Comparison of ENCODE assay signal across 8 cellular contexts in the genomic region with DNA sequence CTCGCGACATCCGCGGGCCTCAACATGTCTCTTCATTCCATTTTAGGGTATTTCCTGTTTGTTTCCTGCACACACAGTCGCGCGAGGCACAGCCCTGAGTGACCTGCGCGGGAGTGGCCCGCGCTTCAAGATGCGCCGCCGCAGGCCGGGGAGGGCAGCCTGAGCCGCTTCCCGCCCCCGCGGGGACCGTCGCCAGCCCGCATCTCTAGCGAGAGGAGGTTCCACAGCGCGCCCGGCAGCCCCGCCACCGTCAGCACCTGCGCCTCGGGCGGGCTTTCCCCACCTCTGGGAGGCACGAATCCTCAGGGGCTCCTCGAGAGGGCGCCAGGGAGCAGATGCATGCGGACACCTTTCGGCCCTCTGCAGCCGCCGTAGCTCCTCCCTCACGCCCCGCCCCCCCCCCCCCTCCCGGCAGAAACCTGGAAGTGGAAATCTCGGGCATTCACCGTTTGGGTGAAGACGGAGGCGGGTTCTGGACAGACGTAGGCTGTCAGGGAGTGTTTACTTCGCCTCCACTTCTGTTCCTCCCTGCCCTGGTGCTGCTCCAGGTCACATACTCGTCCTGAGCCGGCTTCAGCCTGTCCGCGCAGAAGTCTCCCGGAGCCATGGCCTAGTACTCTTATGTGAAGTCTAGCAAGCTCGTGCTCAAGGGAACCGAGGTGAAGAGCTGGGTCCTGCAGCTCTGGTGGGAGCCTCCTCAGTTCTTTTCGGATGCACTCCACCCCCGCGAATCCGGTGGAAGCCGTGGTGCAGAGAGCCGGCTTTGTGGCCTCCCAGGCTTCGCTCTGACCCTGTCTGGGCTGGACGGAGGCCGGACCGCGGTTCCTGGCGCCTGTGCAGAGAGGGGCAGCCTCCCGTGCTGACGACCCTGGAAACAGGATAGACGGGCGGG.
DNase-seq lines count a peak whose midpoint lies in the region; ATAC-seq and TF ChIP-seq lines count a peak whose summit lies in the region.

No MANE protein-coding gene starts in this region.

- peaks cover 5% of the 10 kb centered on the region for H3K36me3 Mint-ChIP-seq in activated naive CD4-positive, alpha-beta T cell treated with anti-CD3 and anti-CD28 coated beads for 36 hours (ENCODE audit: low read depth)
- peaks cover 2% of the 10 kb centered on the region for H3K36me3 Mint-ChIP-seq in osteocyte (ENCODE audit: unreplicated experiment)

- TF ChIP-seq CTCF in LNCAP (IDR thresholded peaks at IDR 0.05), result peak; percentile 70
- no peak for TF ChIP-seq CTCF in osteocyte (IDR thresholded peaks at IDR 0.05)
- TF ChIP-seq CTCF in thoracic aorta (IDR thresholded peaks at IDR 0.05), result peak; percentile 76

- peaks cover 5% of the 10 kb centered on the region for H3K9me3 Mint-ChIP-seq in activated naive CD4-positive, alpha-beta T cell treated with anti-CD3 and anti-CD28 coated beads for 36 hours
- peaks cover 31% of the 10 kb centered on the region for H3K9me3 Mint-ChIP-seq in osteocyte (ENCODE audit: unreplicated experiment)

- H3K27me3 Mint-ChIP-seq in activated naive CD4-positive, alpha-beta T cell treated with anti-CD3 and anti-CD28 coated beads for 36 hours (ENCODE audit: low read depth), result no peaks in the 10 kb centered on the region
- H3K27me3 Mint-ChIP-seq in osteocyte (ENCODE audit: unreplicated experiment), result no peaks in the 10 kb centered on the region

- peak; percentile 97 for ATAC-seq in GM21723 (IDR thresholded peaks at IDR 0.05; ENCODE audit: unreplicated experiment)
- ATAC-seq in thoracic aorta (ENCODE audit: insufficient number of reproducible peaks, low FRiP score, low read depth), result no peak

- peaks cover 24% of the 10 kb centered on the region for H3K4me1 Mint-ChIP-seq in activated naive CD4-positive, alpha-beta T cell treated with anti-CD3 and anti-CD28 coated beads for 36 hours (ENCODE audit: low read depth)
- H3K4me1 Mint-ChIP-seq in osteocyte (ENCODE audit: unreplicated experiment), result no peaks in the 10 kb centered on the region

- H3K27ac ChIP-seq in thoracic aorta, result peak overlapping the region; percentile 65 to 70

- H3K4me3 Mint-ChIP-seq in activated naive CD4-positive, alpha-beta T cell treated with anti-CD3 and anti-CD28 coated beads for 36 hours, result peak overlapping the region; percentile 88
- no peak overlapping the region for H3K4me3 Mint-ChIP-seq in osteocyte (ENCODE audit: unreplicated experiment)

- peak overlapping the region; percentile 88 for H3K27ac Mint-ChIP-seq in activated naive CD4-positive, alpha-beta T cell treated with anti-CD3 and anti-CD28 coated beads for 36 hours
- no peak overlapping the region for H3K27ac Mint-ChIP-seq in osteocyte (ENCODE audit: unreplicated experiment)

- DNase-seq in DMS153 (lab: John Stamatoyannopoulos, UW) (peak; percentile 38), SHP77 treated with DMSO at 0.1 percent for 48 hours (lab: John Stamatoyannopoulos, UW) (peak; percentile 80), germinal center (ENCODE audit: low spot score) (peak; percentile 84), osteocyte (ENCODE audit: extremely low spot score, unreplicated experiment) (peak; percentile 89), thoracic aorta (ENCODE audit: low spot score) (peak; percentile 25)
- DNase-seq in activated naive CD4-positive, alpha-beta T cell treated with anti-CD3 and anti-CD28 coated beads for 36 hours, result peak; percentile 91

- intact Hi-C loops in activated naive CD4-positive, alpha-beta T cell treated with anti-CD3 and anti-CD28 coated beads for 36 hours (cut with micrococcal nuclease), result loop anchor here (2.0 kb wide), 2 partner anchors 88 to 1774 kb away; no protein-coding TSS in a partner anchor

- H3K9me3 ChIP-seq in thoracic aorta, result no peaks in the 10 kb centered on the region

- peaks cover 6 to 18% of the 10 kb centered on the region in 2 donors for H3K4me1 ChIP-seq in thoracic aorta (ENCODE audit: control insufficient read depth in 1 of 2, low read depth in 2 of 2)

- CTCF ChIA-PET in activated naive CD4-positive, alpha-beta T cell treated with anti-CD3 and anti-CD28 coated beads for 36 hours (lab: Charles Lee), result no interaction called here

- no peaks in the 10 kb centered on the region for H3K36me3 ChIP-seq in thoracic aorta

- H3K27me3 ChIP-seq in thoracic aorta (replicated peaks; ENCODE audit: insufficient read depth), result no peaks in the 10 kb centered on the region

- peak overlapping the region; percentile 99 for H3K4me3 ChIP-seq in thoracic aorta

Comparison
In these comparisons a context has a peak if more than half of its experiments do, and no peak if none do; other contexts are left out.
1. DNase-seq: peak in every context shown above with its lines; median percentile 91 in activated naive CD4-positive, alpha-beta T cell treated with anti-CD3 and anti-CD28 coated beads for 36 hours; 89 in osteocyte; 84 in germinal center; 80 in SHP77 treated with DMSO at 0.1 percent for 48 hours; 38 in DMS153; 25 in thoracic aorta.